2 cellular contexts compared by ENCODE assay signal in genomic region chr2:26711457-26712155, GRCh38.
TF ChIP-seq lines count a peak whose summit lies in the region.

No MANE protein-coding gene starts in this region.

TF ChIP-seq in HEK293, 187 proteins besides CTCF, POLR2A, EP300 and RAD21:
- TF ChIP-seq ZNF768 (tag by site-specific recombination; IDR thresholded peaks at IDR 0.05) = 0 out of 2 replicates have a peak, but pooled peaks have one; percentile 26
- no peak for TF ChIP-seq KLF9 (tag by site-specific recombination; IDR thresholded peaks at IDR 0.05; ENCODE audit: low read depth)

TF ChIP-seq in SK-N-SH, 30 proteins besides CTCF, POLR2A, EP300 and RAD21:
- TF ChIP-seq FOXJ3 (CRISPR knock-in tag; IDR thresholded peaks at IDR 0.05) (0 out of 2 replicates have a peak, but pooled peaks have one; percentile 33), ELF1 (IDR thresholded peaks at IDR 0.05) (no peak), MEF2A (IDR thresholded peaks at IDR 0.05; ENCODE audit: borderline replicate concordance, low read depth) (no peak), SMC3 (IDR thresholded peaks at IDR 0.05; ENCODE audit: low read depth, low read length) (no peak)
